Comparison of ENCODE assay signal across 8 cellular contexts in genomic region chr10:58384095-58384494, GRCh38. TPM values are rescaled to one million over a fixed set of nuclear protein-coding genes. Genes with fewer than 3 reads are reported as not detected.
DNase-seq lines count a peak whose midpoint lies in the region; ATAC-seq and TF ChIP-seq lines count a peak whose summit lies in the region.

No MANE protein-coding gene starts in this region.

- no peaks in the 10 kb centered on the region for H3K9me3 ChIP-seq in cardiac muscle cell (ENCODE audit: low read depth)

- peak overlapping the region; percentile 88 for H3K27ac ChIP-seq in cardiac muscle cell

- DNase-seq in cardiac muscle cell (ENCODE audit: low read depth in 1 of 2, low spot score in 1 of 2) (no peak), left ventricle myocardium superior (no peak), SKM-1 (lab: John Stamatoyannopoulos, UW; ENCODE audit: unreplicated experiment) (peak; percentile 83), fibroblast of pulmonary artery (ENCODE audit: low read depth) (no peak), retinal pigment epithelial cell (ENCODE audit: low read depth) (no peak), inferior parietal cortex (ENCODE audit: extremely low spot score) (no peak), activated gamma-delta T cell (lab: John Stamatoyannopoulos, UW) (no peak)

- ATAC-seq in left ventricle myocardium superior (no peak), HG03097 (IDR thresholded peaks at IDR 0.05; ENCODE audit: low FRiP score, unreplicated experiment) (peak; percentile 66)

- no peaks in the 10 kb centered on the region for H3K27me3 ChIP-seq in cardiac muscle cell

- peak overlapping the region; percentile 65 for H3K4me3 ChIP-seq in cardiac muscle cell
- peak overlapping the region; percentile 72 for H3K4me3 ChIP-seq in fibroblast of pulmonary artery (replicated peaks; ENCODE audit: low read depth, low read length)
- peak overlapping the region; percentile 91 for H3K4me3 ChIP-seq in retinal pigment epithelial cell (ENCODE audit: low read length)

- intact Hi-C loops in left ventricle myocardium superior (cut with micrococcal nuclease), result loop anchor here (10.0 kb wide), 2 partner anchors 49 to 209 kb away; partner anchors contain the start of gene UBE2D1

- H3K4me1 ChIP-seq in cardiac muscle cell (ENCODE audit: low read depth), result peaks cover 12% of the 10 kb centered on the region

- TF ChIP-seq CTCF in cardiac muscle cell (IDR thresholded peaks at IDR 0.05; ENCODE audit: low read depth, low read length), result no peak
- no peak for TF ChIP-seq CTCF in fibroblast of pulmonary artery (IDR thresholded peaks at IDR 0.05; ENCODE audit: low read length, missing control alignments)
- TF ChIP-seq CTCF in retinal pigment epithelial cell (conservative IDR thresholded peaks at IDR 0.05; ENCODE audit: low read depth, low read length), result no peak

- peaks cover 16% of the 10 kb centered on the region for H3K36me3 ChIP-seq in cardiac muscle cell

RNA-seq across cellular contexts. Expression of gene TFAM, which starts 1.1 kb away (rescaled TPM):
- 21.0 and 21.1 TPM in 2 replicates for total RNA-seq in cardiac muscle cell
- polyA plus RNA-seq in cardiac muscle cell, result 46.4 and 47.5 TPM in 2 replicates
- total RNA-seq in left ventricle myocardium superior, result 33.2 TPM

RNA-seq across cellular contexts. Expression of gene UBE2D1, which starts 49.3 kb away (rescaled TPM):
- 12.6 and 13.5 TPM in 2 replicates for total RNA-seq in cardiac muscle cell
- 27.4 and 34.9 TPM in 2 replicates for polyA plus RNA-seq in cardiac muscle cell
- 68.2 TPM for total RNA-seq in left ventricle myocardium superior
